In the genomic region with DNA sequence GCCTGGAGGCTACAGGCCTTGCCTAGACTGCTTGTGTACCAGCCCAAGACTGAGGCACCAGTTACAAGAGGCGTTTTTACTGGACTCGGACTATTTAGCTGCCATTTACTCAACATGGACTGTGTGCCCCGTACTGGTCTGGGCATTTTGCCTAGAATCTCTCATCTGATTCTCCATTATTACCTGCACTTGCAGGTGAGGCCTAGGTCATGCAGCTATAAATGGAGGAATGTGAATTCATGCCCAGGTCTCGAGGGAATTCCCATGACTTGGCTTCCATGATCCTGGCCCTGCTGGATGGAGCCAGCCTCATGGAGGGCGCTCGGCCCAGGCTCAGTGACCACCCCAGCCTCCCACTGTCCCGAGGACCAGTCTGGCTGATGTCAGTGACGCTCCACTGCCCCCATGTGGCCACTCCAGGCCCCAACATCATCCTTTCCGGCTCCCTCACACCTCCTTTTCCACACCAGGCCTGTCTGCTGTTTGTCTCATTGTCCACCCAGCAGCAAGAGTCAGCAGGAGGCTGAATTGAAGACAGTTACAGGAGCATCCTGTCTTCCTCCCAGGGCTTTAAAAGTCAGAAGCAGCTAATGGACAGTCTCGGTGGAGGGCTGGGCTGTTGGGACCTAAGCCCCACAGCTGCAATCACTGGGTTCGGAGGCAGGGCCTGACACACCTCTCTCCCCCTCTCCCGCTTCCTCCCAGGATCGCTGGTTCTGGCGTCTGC, we compare ENCODE assay signal across 8 cellular contexts. TPM values are rescaled to one million over a fixed set of nuclear protein-coding genes. Genes with fewer than 3 reads are reported as not detected.
A peak's percentile ranks its signal among the peaks of the same experiment; 100 is the strongest.
DNase-seq lines count a peak whose midpoint lies in the region; ATAC-seq and TF ChIP-seq lines count a peak whose summit lies in the region.

No MANE protein-coding gene starts in this region.

- no peak overlapping the region for H3K4me3 ChIP-seq in NT2/D1 (ENCODE audit: insufficient read length, low read depth)
- no peak overlapping the region for H3K4me3 ChIP-seq in fibroblast of villous mesenchyme (ENCODE audit: low read depth, low read length)
- H3K4me3 ChIP-seq in neuronal stem cell (ENCODE audit: low read length in 2 of 2), result no peak overlapping the region

- peaks cover 71% of the 10 kb centered on the region for H3K36me3 ChIP-seq in NT2/D1 (ENCODE audit: insufficient read depth, insufficient read length, low read length)
- no peaks in the 10 kb centered on the region for H3K36me3 ChIP-seq in neuronal stem cell (replicated peaks in 1 of 2; ENCODE audit: control insufficient read depth in 2 of 2, insufficient read depth in 2 of 2, low read length in 2 of 2)

- H2BK120ac ChIP-seq in neuronal stem cell (ENCODE audit: low read depth, low read length), result no peak overlapping the region

- peak overlapping the region; percentile 68 for H2AFZ ChIP-seq in neuronal stem cell (ENCODE audit: low read length)

- H3K27ac ChIP-seq in C4-2B, result peak overlapping the region; percentile 6
- no peak overlapping the region for H3K27ac ChIP-seq in neuronal stem cell (replicated peaks; ENCODE audit: low read length)

- TF ChIP-seq CTCF in C4-2B (conservative IDR thresholded peaks at IDR 0.05), result peak; percentile 95
- TF ChIP-seq CTCF in fibroblast of villous mesenchyme (IDR thresholded peaks at IDR 0.05; ENCODE audit: insufficient read depth, low read depth, low read length), result peak; percentile 85

- peak; percentile 56 for DNase-seq in H4 (ENCODE audit: low spot score)
- peak; percentile 80 for DNase-seq in NT2/D1 (ENCODE audit: low read depth, low spot score)
- peak; percentile 64 to 67 for DNase-seq in activated T-cell treated with anti-CD3 and anti-CD28 coated beads, Interleukin-2, amount 50 U/mL, for 72 hours
- peak; percentile 50 for DNase-seq in fibroblast of villous mesenchyme (ENCODE audit: low read depth)
- DNase-seq in neuronal stem cell (ENCODE audit: low spot score), result peak; percentile 77

- peak overlapping the region; percentile 34 for H3K9ac ChIP-seq in NT2/D1 (ENCODE audit: insufficient read length, low read depth)
- H3K9ac ChIP-seq in neuronal stem cell (ENCODE audit: low read depth, low read length, poor library complexity), result no peak overlapping the region

- H3K4me2 ChIP-seq in neuronal stem cell (ENCODE audit: insufficient read depth, low read length, poor library complexity, severe bottlenecking), result no peak overlapping the region

- no peak overlapping the region for H3K14ac ChIP-seq in neuronal stem cell (ENCODE audit: low read length)

- H3K18ac ChIP-seq in neuronal stem cell (ENCODE audit: low read length), result no peak overlapping the region

- H3K9me3 Mint-ChIP-seq in activated T-cell treated with anti-CD3 and anti-CD28 coated beads, Interleukin-2, amount 50 U/mL, for 72 hours, result no peaks in the 10 kb centered on the region

- peak; percentile 73 to 75 for ATAC-seq in activated T-cell treated with anti-CD3 and anti-CD28 coated beads, Interleukin-2, amount 50 U/mL, for 72 hours (replicated peaks in 1 of 2)
- ATAC-seq in GM18502 (IDR thresholded peaks at IDR 0.05; ENCODE audit: poor library complexity, unreplicated experiment) (no peak), GM18909 (IDR thresholded peaks at IDR 0.05; ENCODE audit: poor library complexity, unreplicated experiment) (no peak)

- no peak overlapping the region for H2BK5ac ChIP-seq in neuronal stem cell (ENCODE audit: low read length)

- no peak overlapping the region for H4K8ac ChIP-seq in neuronal stem cell (ENCODE audit: low read depth, low read length)

- no peaks in the 10 kb centered on the region for H3K27me3 Mint-ChIP-seq in activated T-cell treated with anti-CD3 and anti-CD28 coated beads, Interleukin-2, amount 50 U/mL, for 72 hours (ENCODE audit: low read depth)

- no peaks in the 10 kb centered on the region for H3K79me1 ChIP-seq in neuronal stem cell (ENCODE audit: low read depth, low read length)

- H4K91ac ChIP-seq in neuronal stem cell (ENCODE audit: low read depth, low read length, poor library complexity), result no peak overlapping the region

- no peaks in the 10 kb centered on the region for H3K36me3 Mint-ChIP-seq in activated T-cell treated with anti-CD3 and anti-CD28 coated beads, Interleukin-2, amount 50 U/mL, for 72 hours (ENCODE audit: insufficient read depth in 2 of 2)

- H3K4me3 Mint-ChIP-seq in activated T-cell treated with anti-CD3 and anti-CD28 coated beads, Interleukin-2, amount 50 U/mL, for 72 hours, result no peak overlapping the region

- H3K4ac ChIP-seq in neuronal stem cell (ENCODE audit: low read length), result no peak overlapping the region

- no peak overlapping the region for H3K23ac ChIP-seq in neuronal stem cell (ENCODE audit: low read depth, low read length, poor library complexity)

- H3K27me3 ChIP-seq in NT2/D1 (ENCODE audit: insufficient read depth, insufficient read length) (no peaks in the 10 kb centered on the region), neuronal stem cell (ENCODE audit: control insufficient read depth in 3 of 3, insufficient read depth in 3 of 3, low read depth in 1 of 3, low read length in 3 of 3) (no peaks in the 10 kb centered on the region)

- no peaks in the 10 kb centered on the region for H3K9me3 ChIP-seq in NT2/D1 (ENCODE audit: insufficient read depth, low read length)
- no peaks in the 10 kb centered on the region for H3K9me3 ChIP-seq in neuronal stem cell (replicated peaks in 1 of 2; ENCODE audit: control insufficient read depth in 2 of 2, insufficient read depth in 1 of 2, low read depth in 1 of 2, low read length in 2 of 2)

- no peak overlapping the region for H2BK12ac ChIP-seq in neuronal stem cell (ENCODE audit: low read length)

- no peak overlapping the region for H2BK15ac ChIP-seq in neuronal stem cell (ENCODE audit: low read length)

- no CpG with 5 or more reads among the region's 14 CpGs for WGBS in neuronal stem cell (ENCODE audit: extremely low coverage in 2 of 2, insufficient read length in 2 of 2, insufficient replicate concordance in 1 of 2), 2 donors

- H2AK5ac ChIP-seq in neuronal stem cell (ENCODE audit: low read depth, low read length), result no peak overlapping the region

- H3K4me1 ChIP-seq in NT2/D1 (ENCODE audit: insufficient read depth, insufficient read length), result peaks cover 34% of the 10 kb centered on the region
- H3K4me1 ChIP-seq in neuronal stem cell (ENCODE audit: control insufficient read depth in 2 of 2, insufficient read depth in 1 of 2, low read depth in 1 of 2, low read length in 2 of 2), result peaks cover 2 to 5% of the 10 kb centered on the region in 2 donors

- no peaks in the 10 kb centered on the region for H3K4me1 Mint-ChIP-seq in activated T-cell treated with anti-CD3 and anti-CD28 coated beads, Interleukin-2, amount 50 U/mL, for 72 hours (ENCODE audit: low read depth)

- no peak overlapping the region for H3K27ac Mint-ChIP-seq in activated T-cell treated with anti-CD3 and anti-CD28 coated beads, Interleukin-2, amount 50 U/mL, for 72 hours

RNA-seq across cellular contexts. Expression of a gene that starts 8.7 kb away (rescaled TPM):
- total RNA-seq in H4 (2014; rRNA removed; shearing (Covaris generic)), result 4.0 and 10.4 TPM in 2 replicates
- 10 to 100 TPM; 41.6 to 44.2 TPM for total RNA-seq in activated T-cell treated with anti-CD3 and anti-CD28 coated beads, Interleukin-2, amount 50 U/mL, for 72 hours
- 14.7 and 16.8 TPM in 2 replicates for total RNA-seq in fibroblast of villous mesenchyme
- 33.2 TPM for polyA plus RNA-seq in neuronal stem cell (2013, experiment 1 of 2)
- 34.0 TPM for polyA plus RNA-seq in neuronal stem cell (2013, experiment 2 of 2)

RNA-seq across cellular contexts. Expression of a gene that starts 15.4 kb away (rescaled TPM):
- 228 and 244 TPM in 2 replicates for total RNA-seq in H4 (2014; rRNA removed; shearing (Covaris generic))
- total RNA-seq in activated T-cell treated with anti-CD3 and anti-CD28 coated beads, Interleukin-2, amount 50 U/mL, for 72 hours, result 100 to 1,000 TPM; 127 to 129 TPM
- total RNA-seq in fibroblast of villous mesenchyme, result 107 and 123 TPM in 2 replicates
- 62.1 TPM for polyA plus RNA-seq in neuronal stem cell (2013, experiment 1 of 2)
- polyA plus RNA-seq in neuronal stem cell (2013, experiment 2 of 2), result 63.4 TPM

RNA-seq across cellular contexts. Expression of a gene that starts 23.0 kb away (rescaled TPM):
- not detected in 2 replicates for total RNA-seq in H4 (2014; rRNA removed; shearing (Covaris generic))
- total RNA-seq in activated T-cell treated with anti-CD3 and anti-CD28 coated beads, Interleukin-2, amount 50 U/mL, for 72 hours, result not detected
- total RNA-seq in fibroblast of villous mesenchyme, result not detected in 2 replicates
- not detected for polyA plus RNA-seq in neuronal stem cell (2013, experiment 1 of 2)
- polyA plus RNA-seq in neuronal stem cell (2013, experiment 2 of 2), result not detected

RNA-seq across cellular contexts. Expression of a gene that starts 42.7 kb away (rescaled TPM):
- 0.33 and 0.68 TPM in 2 replicates for total RNA-seq in H4 (2014; rRNA removed; shearing (Covaris generic))
- total RNA-seq in activated T-cell treated with anti-CD3 and anti-CD28 coated beads, Interleukin-2, amount 50 U/mL, for 72 hours, result not detected
- total RNA-seq in fibroblast of villous mesenchyme, result 0.32 and 0.43 TPM in 2 replicates
- 0.43 TPM for polyA plus RNA-seq in neuronal stem cell (2013, experiment 1 of 2)
- 0.42 TPM for polyA plus RNA-seq in neuronal stem cell (2013, experiment 2 of 2)

Comparison
In these comparisons a context has a peak if more than half of its experiments do, and no peak if none do; other contexts are left out.
1. ATAC-seq: peak in activated T-cell treated with anti-CD3 and anti-CD28 coated beads, Interleukin-2, amount 50 U/mL, for 72 hours (2 of 2); none in GM18502 (single experiment) and GM18909 (single experiment).
2. Peak in every context shown above with its lines, with median percentiles within 50 percentile points of each other: DNase-seq.